In genomic region chr5:38465045-38465444, GRCh38 we compare ENCODE assay signal across 16 cellular contexts.
DNase-seq lines count a peak whose midpoint lies in the region; ATAC-seq and TF ChIP-seq lines count a peak whose summit lies in the region.
"Had no signal": no experiment of that assay in that cellular context is flagged by ENCODE, and none has a peak within 500 bp of the region (broad histone marks: within the 10 kb centered on the region; RNA-seq: fewer than 3 reads in every experiment).

No MANE protein-coding gene starts in this region.

- H3F3A ChIP-seq in MM.1S (ENCODE audit: insufficient read depth, low read length), result peaks cover 3% of the 10 kb centered on the region; the same call in 1 of the 2 replicates

- peak overlapping the region; percentile 23; the same call in 1 of the 2 replicates for H3K4me3 ChIP-seq in ACC112 (ENCODE audit: low read depth, low read length)
- no peak overlapping the region for H3K4me3 ChIP-seq in RWPE2 (ENCODE audit: severe bottlenecking)
- no peak overlapping the region for H3K4me3 ChIP-seq in MM.1S (ENCODE audit: low read length)

- no peak for TF ChIP-seq POLR2A in GM18505 (IDR thresholded peaks at IDR 0.05; ENCODE audit: borderline replicate concordance, extremely low read depth, insufficient read depth, insufficient read length)

- H3K4me3 Mint-ChIP-seq in HFFc6, result no peak overlapping the region
- H3K4me3 Mint-ChIP-seq: activated B cell treated with CpG ODN at 0.5 μM for 24 hours; activated naive CD8-positive, alpha-beta T cell treated with anti-CD3 and anti-CD28 coated beads, Interleukin-2, amount 10 ng/mL, durations not matched to agents 7 days and 5 days had no signal

- H3K27me3 ChIP-seq in ACC112 (ENCODE audit: insufficient read depth, low read length) (no peaks in the 10 kb centered on the region), RWPE2 (ENCODE audit: insufficient read depth, poor library complexity, severe bottlenecking) (no peaks in the 10 kb centered on the region), MM.1S (replicated peaks; ENCODE audit: insufficient read depth, low read length) (peaks cover 4% of the 10 kb centered on the region; the same call in 1 of the 2 replicates)

- ATAC-seq in RWPE2 (ENCODE audit: low read depth) (no peak), GM18505 (IDR thresholded peaks at IDR 0.05; ENCODE audit: unreplicated experiment) (no peak), GM19023 (IDR thresholded peaks at IDR 0.05; ENCODE audit: unreplicated experiment) (no peak)

- no peaks in the 10 kb centered on the region for H3K27me3 Mint-ChIP-seq in HFFc6 (ENCODE audit: insufficient read depth)

- H2AFZ ChIP-seq in ACC112 (ENCODE audit: low read length, unreplicated experiment) (no peak overlapping the region), MM.1S (ENCODE audit: low read length) (no peak overlapping the region)

- H3K36me3 Mint-ChIP-seq in HFFc6 (ENCODE audit: low read depth), result 0 out of 2 replicates have a peak, but pooled peaks cover 5% of the 10 kb centered on the region
- H3K36me3 Mint-ChIP-seq: activated naive CD8-positive, alpha-beta T cell treated with anti-CD3 and anti-CD28 coated beads, Interleukin-2, amount 10 ng/mL, durations not matched to agents 7 days and 5 days had no signal

- H3K4me2 ChIP-seq in MM.1S (ENCODE audit: low read depth, low read length), result no peak overlapping the region

- H3K9ac ChIP-seq in MM.1S (ENCODE audit: low read length), result no peak overlapping the region

- no peaks in the 10 kb centered on the region; the same call in 1 of the 2 replicates for H3K4me1 Mint-ChIP-seq in HFFc6 (ENCODE audit: low read depth)
- H3K4me1 Mint-ChIP-seq: activated B cell treated with CpG ODN at 0.5 μM for 24 hours had no signal

- H3K27ac Mint-ChIP-seq in HFFc6, result no peak overlapping the region
- H3K27ac Mint-ChIP-seq: activated B cell treated with CpG ODN at 0.5 μM for 24 hours; activated naive CD8-positive, alpha-beta T cell treated with anti-CD3 and anti-CD28 coated beads, Interleukin-2, amount 10 ng/mL, durations not matched to agents 7 days and 5 days; progenitor cell of endocrine pancreas had no signal

- H3K27ac ChIP-seq in ACC112 (ENCODE audit: low read depth, low read length) (peak overlapping the region; percentile 92), RWPE2 (ENCODE audit: poor library complexity, severe bottlenecking) (peak overlapping the region; percentile 53), MM.1S (ENCODE audit: low read length) (no peak overlapping the region)

- H3K4me1 ChIP-seq in ACC112 (ENCODE audit: control insufficient read depth, insufficient read depth, low read length, unreplicated experiment) (peaks cover 72% of the 10 kb centered on the region), RWPE2 (ENCODE audit: insufficient read depth, poor library complexity, severe bottlenecking) (peaks cover 64% of the 10 kb centered on the region), MM.1S (ENCODE audit: low read length) (peaks cover 30% of the 10 kb centered on the region)

- TF ChIP-seq CTCF in HFFc6 (IDR thresholded peaks at IDR 0.05) (no peak), RWPE2 (IDR thresholded peaks at IDR 0.05; ENCODE audit: poor library complexity, severe bottlenecking) (no peak), MM.1S (IDR thresholded peaks at IDR 0.05; ENCODE audit: low read length) (no peak)

- no peaks in the 10 kb centered on the region for H3K9me3 ChIP-seq in RWPE2 (ENCODE audit: severe bottlenecking)
- H3K9me3 ChIP-seq in MM.1S (replicated peaks; ENCODE audit: insufficient read depth, low read length), result no peaks in the 10 kb centered on the region

- H3K36me3 ChIP-seq in ACC112 (ENCODE audit: insufficient read depth, low read length) (peaks cover 9% of the 10 kb centered on the region; the same call in 1 of the 2 replicates), RWPE2 (ENCODE audit: low read depth) (no peaks in the 10 kb centered on the region), MM.1S (replicated peaks; ENCODE audit: insufficient read depth, low read length) (no peaks in the 10 kb centered on the region)

- no peaks in the 10 kb centered on the region for H3K9me2 ChIP-seq in MM.1S (replicated peaks; ENCODE audit: insufficient read depth, low read length)

- H3K79me2 ChIP-seq in ACC112 (ENCODE audit: control insufficient read depth, insufficient read depth, low read length, unreplicated experiment) (no peaks in the 10 kb centered on the region), MM.1S (ENCODE audit: low read length) (no peaks in the 10 kb centered on the region)

- H4K20me1 ChIP-seq in MM.1S (ENCODE audit: insufficient read depth, low read length), result no peaks in the 10 kb centered on the region

- DNase-seq in HFFc6 (peak; percentile 7), RWPE2 (ENCODE audit: low spot score) (no peak), left kidney (ENCODE audit: low read depth, low spot score) (peak; percentile 43), DMS53 (lab: John Stamatoyannopoulos, UW) (no peak), MM.1S (no peak)
- DNase-seq: activated B cell treated with CpG ODN at 0.5 μM for 24 hours; activated CD8-positive, alpha-beta memory T cell treated with anti-CD3 and anti-CD28 coated beads, Interleukin-2, amount 50 U/mL, for 4 hours; activated naive CD8-positive, alpha-beta T cell treated with anti-CD3 and anti-CD28 coated beads, Interleukin-2, amount 10 ng/mL, durations not matched to agents 7 days and 5 days; DMS79; NCI-H187; stimulated activated CD4-positive, alpha-beta T cell treated with anti-CD3 and anti-CD28 coated beads, Interleukin-2, amount 100 ng/mL, for 24 hours; SW 1271 had no signal

- H3K9me3 Mint-ChIP-seq in HFFc6, result no peaks in the 10 kb centered on the region
- H3K9me3 Mint-ChIP-seq: activated B cell treated with CpG ODN at 0.5 μM for 24 hours; activated naive CD8-positive, alpha-beta T cell treated with anti-CD3 and anti-CD28 coated beads, Interleukin-2, amount 10 ng/mL, durations not matched to agents 7 days and 5 days had no signal

Comparison
In these comparisons a context has a peak if more than half of its experiments do, and no peak if none do; other contexts are left out.
1. DNase-seq: peak in HFFc6 (single experiment) and left kidney (single experiment); none in RWPE2 (single experiment), DMS53 (single experiment) and MM.1S (single experiment).